23 cellular contexts compared by ENCODE assay signal in the genomic region with DNA sequence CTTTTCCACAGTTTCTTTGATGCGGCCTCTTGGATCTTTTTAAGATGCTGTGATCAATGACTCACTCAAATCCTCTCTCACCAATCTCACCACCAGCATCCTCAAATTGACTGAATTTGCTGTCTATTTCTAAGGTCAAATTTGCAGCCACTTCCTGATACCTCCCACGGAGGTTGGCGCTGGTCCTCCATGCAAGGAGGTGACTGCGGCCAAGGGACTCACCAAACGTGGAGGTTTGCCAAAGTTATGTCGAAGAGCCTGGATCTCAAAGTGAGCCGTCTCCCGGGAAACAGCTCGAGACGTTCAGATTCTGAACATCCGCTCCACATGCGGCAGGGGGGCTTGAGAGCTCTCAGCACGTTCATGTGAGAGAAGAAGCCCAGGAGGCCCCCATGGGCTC. TPM values are rescaled to one million over a fixed set of nuclear protein-coding genes. Genes with fewer than 3 reads are reported as not detected.
DNase-seq lines count a peak whose midpoint lies in the region; ATAC-seq, FAIRE-seq and TF ChIP-seq lines count a peak whose summit lies in the region.
"Had no signal": no experiment of that assay in that cellular context is flagged by ENCODE, and none has a peak within 500 bp of the region (broad histone marks: within the 10 kb centered on the region; RNA-seq: fewer than 3 reads in every experiment).

No MANE protein-coding gene starts in this region.

- no peak overlapping the region for H3K27ac ChIP-seq in SK-N-SH (ENCODE audit: low read depth in 2 of 2, low read length in 1 of 2)
- no peak overlapping the region for H3K27ac ChIP-seq in stomach
- no peak overlapping the region for H3K27ac ChIP-seq in gastrocnemius medialis
- H3K27ac ChIP-seq: neutrophil, right atrium auricular region, WERI-Rb-1 had no signal

- no peak for TF ChIP-seq RAD21 in SK-N-SH (IDR thresholded peaks at IDR 0.05; ENCODE audit: low read length)

- POLR2A ChIA-PET in SK-N-SH (lab: Yijun Ruan, JAX), result no interaction called here

- CTCF ChIA-PET in SK-N-SH (lab: Yijun Ruan, JAX), result interaction anchor here (0.8 to 26.0 kb wide), 5 partner anchors 19 to 96 kb away, joined by 3 to 458 read pairs (median 4); partner anchors contain the start of gene LGALS3BP

- ATAC-seq in SK-N-SH treated with all-trans-retinoic acid at 6 μM for 48 hours, result no peak
- ATAC-seq in GM18870 (IDR thresholded peaks at IDR 0.05; ENCODE audit: unreplicated experiment), result no peak
- ATAC-seq in gastrocnemius medialis, result no peak
- ATAC-seq: activated naive CD4-positive, alpha-beta T cell treated with anti-CD3 and anti-CD28 coated beads, Interleukin-2, amount 50 U/mL, for 72 hours; CD8-positive, alpha-beta T cell; effector memory CD8-positive, alpha-beta T cell; GM12878; Panc1 had no signal

- no peaks in the 10 kb centered on the region for H3K9me2 ChIP-seq in SK-N-SH

- H3K36me3 ChIP-seq in SK-N-SH (replicated peaks in 1 of 2; ENCODE audit: control insufficient read depth in 1 of 2, insufficient read depth in 2 of 2, low read length in 1 of 2) (no peaks in the 10 kb centered on the region), stomach (no peaks in the 10 kb centered on the region), gastrocnemius medialis (no peaks in the 10 kb centered on the region)
- H3K36me3 ChIP-seq: neutrophil, right atrium auricular region, WERI-Rb-1 had no signal

- intact Hi-C loops in stomach (cut with DNase I; ENCODE audit: low total_unique reads) (no loop called here), gastrocnemius medialis (cut with DNase I; ENCODE audit: low total_unique reads) (no loop called here)

- DNase-seq in SK-N-SH (no peak), RCC 7860 (ENCODE audit: low spot score) (peak; percentile 51), fibroblast of mammary gland (ENCODE audit: low read depth) (peak; percentile 84), stomach (peak; percentile 46), gastrocnemius medialis (no peak), hippocampal formation (lab: John Stamatoyannopoulos, UW) (no peak)
- DNase-seq: activated T-cell treated with anti-CD3 and anti-CD28 coated beads, Interleukin-2, amount 50 U/mL, for 48 hours; caudate nucleus; CD8-positive, alpha-beta T cell; effector memory CD8-positive, alpha-beta T cell; midbrain; NCI-H2081; NCI-H748 treated with DMSO at 0.1 percent for 48 hours; WERI-Rb-1 had no signal

- no peaks in the 10 kb centered on the region for H4K20me1 ChIP-seq in SK-N-SH (ENCODE audit: insufficient read depth)

- no peak overlapping the region; the same call in 1 of the 2 replicates for H3K4me2 ChIP-seq in SK-N-SH

- in situ Hi-C loops in gastrocnemius medialis (cut with MboI; ENCODE audit: low sequenced_read_pairs in 4 of 4), result no loop called here

- TF ChIP-seq EP300 in SK-N-SH (IDR thresholded peaks at IDR 0.05; ENCODE audit: borderline replicate concordance in 1 of 2, low read depth in 1 of 2, low read length in 1 of 2), result 0 out of 4 replicates have a peak, but pooled peaks of 1 of the 2 experiments have one; percentile 15
- no peak for TF ChIP-seq EP300 in stomach (IDR thresholded peaks at IDR 0.05)

- H3K27me3 ChIP-seq in SK-N-SH (ENCODE audit: insufficient read depth), result no peaks in the 10 kb centered on the region
- no peaks in the 10 kb centered on the region for H3K27me3 ChIP-seq in stomach
- no peaks in the 10 kb centered on the region for H3K27me3 ChIP-seq in gastrocnemius medialis
- H3K27me3 ChIP-seq: neutrophil, right atrium auricular region had no signal

- no peak overlapping the region for H2AFZ ChIP-seq in SK-N-SH (ENCODE audit: low read depth)

- 65% methylated on average over 13 of the region's 13 CpGs for WGBS in SK-N-SH (ENCODE audit: low lambda C conversion rate)
- WGBS in stomach, 5 donors, result 22 to 54% (median 34%) methylated on average over 10 to 13 of the region's 13 CpGs

- no peak for TF ChIP-seq CTCF in SK-N-SH (IDR thresholded peaks at IDR 0.05)
- TF ChIP-seq CTCF in fibroblast of mammary gland (conservative IDR thresholded peaks at IDR 0.05; ENCODE audit: control insufficient read depth, insufficient read depth, low read depth, low read length), result no peak
- TF ChIP-seq CTCF in stomach (IDR thresholded peaks at IDR 0.05), result no peak
- TF ChIP-seq CTCF in gastrocnemius medialis (IDR thresholded peaks at IDR 0.05 in 4 of 5, conservative IDR thresholded peaks at IDR 0.05 in 1 of 5), result no peak

- no peak overlapping the region for H3K9ac ChIP-seq in SK-N-SH

- peaks cover 8 to 15% of the 10 kb centered on the region in 2 experiments; a peak in 2 of 4 replicates for H3K4me1 ChIP-seq in SK-N-SH (ENCODE audit: control insufficient read depth in 1 of 2, insufficient read depth in 2 of 2, low read depth in 1 of 2, low read length in 1 of 2)
- H3K4me1 ChIP-seq in stomach, result peaks cover 9 to 24% (median 13%) of the 10 kb centered on the region in 4 donors
- no peaks in the 10 kb centered on the region for H3K4me1 ChIP-seq in gastrocnemius medialis

- TF ChIP-seq POLR2A in stomach (IDR thresholded peaks at IDR 0.05) (no peak), gastrocnemius medialis (IDR thresholded peaks at IDR 0.05) (no peak)

- H3K79me2 ChIP-seq in SK-N-SH (ENCODE audit: insufficient read depth), result no peaks in the 10 kb centered on the region

- FAIRE-seq in RCC 7860 (lab: Jason Lieb, UNC), result peak; percentile 7
- FAIRE-seq: G401.6, GM12878 had no signal

- H3K9me3 ChIP-seq in SK-N-SH (no peaks in the 10 kb centered on the region), stomach (no peaks in the 10 kb centered on the region), gastrocnemius medialis (no peaks in the 10 kb centered on the region)
- H3K9me3 ChIP-seq: neutrophil, right atrium auricular region had no signal

- H3F3A ChIP-seq in SK-N-SH (replicated peaks; ENCODE audit: insufficient read depth), result peaks cover 4% of the 10 kb centered on the region

- no peak overlapping the region for H3K4me3 ChIP-seq in SK-N-SH (ENCODE audit: low read depth in 2 of 2, low read length in 1 of 2)
- H3K4me3 ChIP-seq in fibroblast of mammary gland (ENCODE audit: control insufficient read depth, low read depth, low read length), result no peak overlapping the region
- no peak overlapping the region for H3K4me3 ChIP-seq in stomach
- H3K4me3 ChIP-seq in gastrocnemius medialis, result no peak overlapping the region
- H3K4me3 ChIP-seq: GM12878, right atrium auricular region had no signal

TF ChIP-seq in SK-N-SH, 30 proteins besides CTCF, POLR2A, EP300 and RAD21 (continues in another document):
- TF ChIP-seq RFX5 (IDR thresholded peaks at IDR 0.05; ENCODE audit: low read length) (no peak), YY1 (IDR thresholded peaks at IDR 0.05; ENCODE audit: low read depth) (no peak), PBX3 (IDR thresholded peaks at IDR 0.05) (peak; percentile 15; the same call in 1 of the 2 replicates), FOSL2 (IDR thresholded peaks at IDR 0.05; ENCODE audit: borderline replicate concordance, low read depth) (peak; percentile 22; the same call in 1 of the 2 replicates)

TF ChIP-seq in SK-N-SH treated with all-trans-retinoic acid at 6 μM for 48 hours, 23 proteins besides CTCF, POLR2A, EP300 and RAD21 (continues in another document):
- TF ChIP-seq, protein P1, sequence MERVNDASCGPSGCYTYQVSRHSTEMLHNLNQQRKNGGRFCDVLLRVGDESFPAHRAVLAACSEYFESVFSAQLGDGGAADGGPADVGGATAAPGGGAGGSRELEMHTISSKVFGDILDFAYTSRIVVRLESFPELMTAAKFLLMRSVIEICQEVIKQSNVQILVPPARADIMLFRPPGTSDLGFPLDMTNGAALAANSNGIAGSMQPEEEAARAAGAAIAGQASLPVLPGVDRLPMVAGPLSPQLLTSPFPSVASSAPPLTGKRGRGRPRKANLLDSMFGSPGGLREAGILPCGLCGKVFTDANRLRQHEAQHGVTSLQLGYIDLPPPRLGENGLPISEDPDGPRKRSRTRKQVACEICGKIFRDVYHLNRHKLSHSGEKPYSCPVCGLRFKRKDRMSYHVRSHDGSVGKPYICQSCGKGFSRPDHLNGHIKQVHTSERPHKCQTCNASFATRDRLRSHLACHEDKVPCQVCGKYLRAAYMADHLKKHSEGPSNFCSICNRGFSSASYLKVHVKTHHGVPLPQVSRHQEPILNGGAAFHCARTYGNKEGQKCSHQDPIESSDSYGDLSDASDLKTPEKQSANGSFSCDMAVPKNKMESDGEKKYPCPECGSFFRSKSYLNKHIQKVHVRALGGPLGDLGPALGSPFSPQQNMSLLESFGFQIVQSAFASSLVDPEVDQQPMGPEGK (CRISPR knock-in tag; IDR thresholded peaks at IDR 0.05; ENCODE audit: borderline replicate concordance), result no peak

RNA-seq across cellular contexts. Expression of gene LGALS3BP, which starts 22.6 kb away (rescaled TPM):
- polyA plus RNA-seq in SK-N-SH (2012; rRNA removed), result 272 and 579 TPM in 2 replicates
- polyA plus RNA-seq in SK-N-SH (2012; cell fraction: cytosol; rRNA removed), result 169 and 266 TPM in 2 replicates
- 757 and 838 TPM in 2 replicates for polyA plus RNA-seq in SK-N-SH (2012; cell fraction: nucleus; rRNA removed)
- total RNA-seq in stomach, result 100 to 1,000 TPM in 4 of 5 donors, 10 to 100 TPM in 1; 94.5 to 625 (median 434) TPM
- 100 to 1,000 TPM in 2 of 3 donors, 10 to 100 TPM in 1; 63.4 to 212 (median 172) TPM for polyA plus RNA-seq in stomach
- 10 to 100 TPM; 15.0 to 45.9 (median 23.0) TPM for total RNA-seq in gastrocnemius medialis

RNA-seq across cellular contexts. Expression of gene TIMP2, which starts 31.9 kb away (rescaled TPM):
- 256 and 441 TPM in 2 replicates for polyA plus RNA-seq in SK-N-SH (2012; rRNA removed)
- polyA plus RNA-seq in SK-N-SH (2012; cell fraction: cytosol; rRNA removed), result 528 and 616 TPM in 2 replicates
- 334 and 427 TPM in 2 replicates for polyA plus RNA-seq in SK-N-SH (2012; cell fraction: nucleus; rRNA removed)
- 10 to 100 TPM; 37.4 to 100.0 (median 66.1) TPM for total RNA-seq in stomach
- polyA plus RNA-seq in stomach, result 10 to 100 TPM; 20.9 to 34.4 (median 29.4) TPM
- total RNA-seq in gastrocnemius medialis, result 10 to 100 TPM; 20.4 to 28.7 (median 27.0) TPM

RNA-seq across cellular contexts. Expression of gene CANT1, which starts 52.5 kb away (rescaled TPM):
- polyA plus RNA-seq in SK-N-SH (2012; rRNA removed) (83.8 and 87.4 TPM in 2 replicates), stomach (10 to 100 TPM; 16.6 to 20.9 (median 18.1) TPM)
- polyA plus RNA-seq in SK-N-SH (2012; cell fraction: cytosol; rRNA removed), result 47.2 and 67.5 TPM in 2 replicates
- 55.9 and 68.2 TPM in 2 replicates for polyA plus RNA-seq in SK-N-SH (2012; cell fraction: nucleus; rRNA removed)
- total RNA-seq in stomach (100 to 1,000 TPM in 1 of 5 donors, 10 to 100 TPM in 4; 31.2 to 151 (median 70.1) TPM), gastrocnemius medialis (10 to 100 TPM; 17.5 to 38.3 (median 26.6) TPM)

RNA-seq across cellular contexts. Expression of gene CEP295NL, which starts 54.1 kb away (rescaled TPM):
- 0.31 and 0.35 TPM in 2 replicates for polyA plus RNA-seq in SK-N-SH (2012; rRNA removed)
- 0.17 and 0.21 TPM in 2 replicates for polyA plus RNA-seq in SK-N-SH (2012; cell fraction: cytosol; rRNA removed)
- polyA plus RNA-seq in SK-N-SH (2012; cell fraction: nucleus; rRNA removed), result 0.68 and 0.97 TPM in 2 replicates
- 10 to 100 TPM in 2 of 5 donors, 1 to 10 TPM in 3; 4.2 to 23.9 (median 7.1) TPM for total RNA-seq in stomach
- under 1 TPM in 2 of 3 donors, not detected in 1; 0.31 to 0.40 TPM for polyA plus RNA-seq in stomach
- under 1 TPM in 1 of 4 donors, not detected in 3; 0.16 TPM for total RNA-seq in gastrocnemius medialis
- total RNA-seq: activated CD4-positive, alpha-beta memory T cell treated with anti-CD3 and anti-CD28 coated beads for 36 hours; GM12878 had no signal
- polyA plus RNA-seq: GM12878 had no signal

Comparison
In these comparisons a context has a peak if more than half of its experiments do, and no peak if none do; other contexts are left out.
1. DNase-seq: peak in RCC 7860 (single experiment), fibroblast of mammary gland (single experiment) and stomach (single experiment); none in SK-N-SH (single experiment), gastrocnemius medialis (0 of 2) and hippocampal formation (0 of 2).